In the genomic region with DNA sequence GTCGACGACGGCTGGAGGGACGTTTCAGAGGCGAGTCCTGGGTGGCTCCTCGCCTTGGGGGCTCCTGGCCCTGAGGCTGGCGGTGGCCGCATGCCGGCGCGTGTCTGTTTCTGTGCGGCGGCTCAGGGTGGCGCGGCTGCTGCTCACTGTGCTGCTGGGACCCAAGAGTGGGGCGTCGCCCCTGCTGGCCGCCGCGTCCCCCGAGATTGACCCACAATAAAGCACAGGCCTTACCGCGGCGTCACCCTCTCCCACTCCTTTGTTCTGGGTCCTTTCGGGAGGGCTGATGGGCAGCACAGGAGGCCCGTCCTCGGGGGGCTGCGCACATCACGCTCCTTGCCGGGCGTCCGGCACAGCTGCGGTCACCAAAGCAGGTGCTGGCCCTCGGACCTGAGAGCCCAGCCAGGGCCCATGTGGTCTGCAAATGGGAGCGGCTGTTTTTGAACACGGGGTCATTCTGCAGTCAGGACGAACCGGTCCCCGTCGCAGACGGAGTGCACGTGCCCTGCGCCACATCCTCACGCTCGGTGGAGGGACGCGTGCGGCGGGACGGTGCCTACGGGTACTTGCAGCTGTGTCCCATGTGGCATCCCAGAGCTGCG, we compare ENCODE assay signal across 2 cellular contexts.
TF ChIP-seq lines count a peak whose summit lies in the region.

No MANE protein-coding gene starts in this region.

TF ChIP-seq in HCT116, 20 proteins besides CTCF, POLR2A, EP300 and RAD21:
- TF ChIP-seq CEBPB (IDR thresholded peaks at IDR 0.05; ENCODE audit: low read depth) = no peak
- no peak for TF ChIP-seq REST (IDR thresholded peaks at IDR 0.05; ENCODE audit: low read depth)
- TF ChIP-seq ZNF274 (IDR thresholded peaks at IDR 0.05; ENCODE audit: low read depth, low read length) = no peak
- TF ChIP-seq, protein P1, sequence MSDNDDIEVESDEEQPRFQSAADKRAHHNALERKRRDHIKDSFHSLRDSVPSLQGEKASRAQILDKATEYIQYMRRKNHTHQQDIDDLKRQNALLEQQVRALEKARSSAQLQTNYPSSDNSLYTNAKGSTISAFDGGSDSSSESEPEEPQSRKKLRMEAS (IDR thresholded peaks at IDR 0.05) = no peak
- TF ChIP-seq SP1 (IDR thresholded peaks at IDR 0.05; ENCODE audit: low read depth) = no peak
- no peak for TF ChIP-seq ATF3 (IDR thresholded peaks at IDR 0.05)
- no peak for TF ChIP-seq ELF1 (IDR thresholded peaks at IDR 0.05; ENCODE audit: borderline replicate concordance, low read depth)
- TF ChIP-seq EZH2 (IDR thresholded peaks at IDR 0.05) = no peak
- TF ChIP-seq SIN3A (IDR thresholded peaks at IDR 0.05; ENCODE audit: low read depth) = no peak
- no peak for TF ChIP-seq SRF (IDR thresholded peaks at IDR 0.05; ENCODE audit: low read depth)
- TF ChIP-seq EGR1 (IDR thresholded peaks at IDR 0.05; ENCODE audit: low read depth) = no peak
- no peak for TF ChIP-seq FOSL1 (IDR thresholded peaks at IDR 0.05; ENCODE audit: low read depth)

TF ChIP-seq in H1, 55 proteins besides CTCF, POLR2A, EP300 and RAD21:
- TF ChIP-seq CEBPB (IDR thresholded peaks at IDR 0.05; ENCODE audit: low read depth, low read length) (no peak), POLR2AphosphoS5 (IDR thresholded peaks at IDR 0.05; ENCODE audit: low read depth, low read length) (peak; percentile 57; the same call in 1 of the 2 replicates), JUN (IDR thresholded peaks at IDR 0.05; ENCODE audit: low read depth, low read length) (no peak), SP1 (IDR thresholded peaks at IDR 0.05; ENCODE audit: low read depth, low read length) (no peak)
- TF ChIP-seq, protein P2, sequence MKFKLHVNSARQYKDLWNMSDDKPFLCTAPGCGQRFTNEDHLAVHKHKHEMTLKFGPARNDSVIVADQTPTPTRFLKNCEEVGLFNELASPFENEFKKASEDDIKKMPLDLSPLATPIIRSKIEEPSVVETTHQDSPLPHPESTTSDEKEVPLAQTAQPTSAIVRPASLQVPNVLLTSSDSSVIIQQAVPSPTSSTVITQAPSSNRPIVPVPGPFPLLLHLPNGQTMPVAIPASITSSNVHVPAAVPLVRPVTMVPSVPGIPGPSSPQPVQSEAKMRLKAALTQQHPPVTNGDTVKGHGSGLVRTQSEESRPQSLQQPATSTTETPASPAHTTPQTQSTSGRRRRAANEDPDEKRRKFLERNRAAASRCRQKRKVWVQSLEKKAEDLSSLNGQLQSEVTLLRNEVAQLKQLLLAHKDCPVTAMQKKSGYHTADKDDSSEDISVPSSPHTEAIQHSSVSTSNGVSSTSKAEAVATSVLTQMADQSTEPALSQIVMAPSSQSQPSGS (IDR thresholded peaks at IDR 0.05; ENCODE audit: low read length) = no peak
